In genomic region chr21:42578034-42578433, GRCh38 we compare ENCODE assay signal across 20 cellular contexts.
"Had no signal": no experiment of that assay in that cellular context is flagged by ENCODE, and none has a peak within 500 bp of the region (broad histone marks: within the 10 kb centered on the region; RNA-seq: fewer than 3 reads in every experiment).

No MANE protein-coding gene starts in this region.

- H3K4me3 ChIP-seq: esophagus squamous epithelium, mucosa of descending colon, pancreas, thoracic aorta had no signal

- H3K27me3 ChIP-seq: esophagus squamous epithelium, pancreas had no signal

- H3K9me3 ChIP-seq: pancreas, thoracic aorta had no signal

- ATAC-seq: activated CD8-positive, alpha-beta T cell treated with anti-CD3 and anti-CD28 coated beads for 36 hours; activated T-cell treated with anti-CD3 and anti-CD28 coated beads, Interleukin-2, amount 50 U/mL, for 4 hours; mucosa of descending colon; pancreas; sciatic nerve; stimulated activated memory B cell treated with anti-CD40 and anti-IgM and Interleukin-4, amounts not matched to agents 10 μg/mL and 1 μg/mL and 100 μg/mL, for 72 hours had no signal

- H3K4me1 Mint-ChIP-seq: activated CD4-positive, alpha-beta T cell treated with anti-CD3 and anti-CD28 coated beads, Interleukin-2, amount 10 ng/mL, durations not matched to agents 24 days and 14 days; activated naive CD4-positive, alpha-beta T cell treated with anti-CD3 and anti-CD28 coated beads, Interleukin-2, amount 50 U/mL, for 24 hours; memory B cell; naive B cell; stimulated activated memory B cell treated with anti-CD40 and anti-IgM and Interleukin-4, amounts not matched to agents 10 μg/mL and 1 μg/mL and 100 μg/mL, for 72 hours had no signal

- H3K4me3 Mint-ChIP-seq: activated CD4-positive, alpha-beta T cell treated with anti-CD3 and anti-CD28 coated beads, Interleukin-2, amount 10 ng/mL, durations not matched to agents 24 days and 14 days; activated CD8-positive, alpha-beta T cell treated with anti-CD3 and anti-CD28 coated beads for 36 hours; activated naive CD4-positive, alpha-beta T cell treated with anti-CD3 and anti-CD28 coated beads, Interleukin-2, amount 50 U/mL, for 24 hours; activated T-cell treated with anti-CD3 and anti-CD28 coated beads, Interleukin-2, amount 50 U/mL, for 4 hours; memory B cell; naive B cell; stimulated activated memory B cell treated with anti-CD40 and anti-IgM and Interleukin-4, amounts not matched to agents 10 μg/mL and 1 μg/mL and 100 μg/mL, for 72 hours had no signal

- H3K4me1 ChIP-seq: pancreas had no signal

- H3K27ac Mint-ChIP-seq: activated CD4-positive, alpha-beta T cell treated with anti-CD3 and anti-CD28 coated beads, Interleukin-2, amount 10 ng/mL, durations not matched to agents 24 days and 14 days; activated CD8-positive, alpha-beta T cell treated with anti-CD3 and anti-CD28 coated beads for 36 hours; memory B cell; stimulated activated memory B cell treated with anti-CD40 and anti-IgM and Interleukin-4, amounts not matched to agents 10 μg/mL and 1 μg/mL and 100 μg/mL, for 72 hours had no signal

- H3K27ac ChIP-seq: esophagus squamous epithelium, pancreas, thoracic aorta had no signal

- H3K36me3 ChIP-seq: thoracic aorta had no signal

- DNase-seq: activated CD4-positive, alpha-beta T cell treated with anti-CD3 and anti-CD28 coated beads, Interleukin-2, amount 10 ng/mL, durations not matched to agents 24 days and 14 days; activated CD8-positive, alpha-beta T cell treated with anti-CD3 and anti-CD28 coated beads for 36 hours; activated gamma-delta T cell; activated T-cell treated with anti-CD3 and anti-CD28 coated beads, Interleukin-2, amount 50 U/mL, for 4 hours; amniotic stem cell; dermis blood vessel endothelial cell; effector memory CD4-positive, alpha-beta T cell; esophagus squamous epithelium; hippocampal formation; islet precursor cell; naive B cell; stimulated activated CD4-positive, alpha-beta T cell treated with anti-CD3 and anti-CD28 coated beads, Interleukin-4, amount 100 ng/mL, for 4 hours; T1000 had no signal

- H3K27me3 Mint-ChIP-seq: activated CD4-positive, alpha-beta T cell treated with anti-CD3 and anti-CD28 coated beads, Interleukin-2, amount 10 ng/mL, durations not matched to agents 24 days and 14 days; activated CD8-positive, alpha-beta T cell treated with anti-CD3 and anti-CD28 coated beads for 36 hours; activated naive CD4-positive, alpha-beta T cell treated with anti-CD3 and anti-CD28 coated beads, Interleukin-2, amount 50 U/mL, for 24 hours; memory B cell; naive B cell; stimulated activated memory B cell treated with anti-CD40 and anti-IgM and Interleukin-4, amounts not matched to agents 10 μg/mL and 1 μg/mL and 100 μg/mL, for 72 hours had no signal
